22 cellular contexts compared by ENCODE assay signal in genomic region chr1:223095870-223096269, GRCh38. TPM values are rescaled to one million over a fixed set of nuclear protein-coding genes. Genes with fewer than 3 reads are reported as not detected.
DNase-seq lines count a peak whose midpoint lies in the region; ATAC-seq, FAIRE-seq and TF ChIP-seq lines count a peak whose summit lies in the region.
"Had no signal": no experiment of that assay in that cellular context is flagged by ENCODE, and none has a peak within 500 bp of the region (broad histone marks: within the 10 kb centered on the region; RNA-seq: fewer than 3 reads in every experiment).

No MANE protein-coding gene starts in this region.

- DNase-seq in HepG2 (ENCODE audit: low spot score) (no peak), right lobe of liver (no peak), mesenteric fat pad (ENCODE audit: low spot score) (peak; percentile 24), progenitor cell of endocrine pancreas (ENCODE audit: low spot score, unreplicated experiment) (no peak)
- DNase-seq: AML-193; Caco-2; Calu3; CD4-positive, alpha-beta T cell; CD8-positive, alpha-beta T cell; DMS79 treated with DMSO at 0.1 percent for 48 hours; GF-D8 had no signal

- TF ChIP-seq RAD21 in HepG2 (CRISPR knock-in tag; IDR thresholded peaks at IDR 0.05), result no peak

- no peak overlapping the region for H3K4me2 ChIP-seq in HepG2 (ENCODE audit: low read depth, low read length)
- H3K4me2 ChIP-seq: A549; BLaER1 treated with 17β-estradiol and CSF1 and Interleukin-3, amounts not matched to agents 10 nM and 100 nM had no signal

- no peaks in the 10 kb centered on the region for H3K36me3 Mint-ChIP-seq in progenitor cell of endocrine pancreas (ENCODE audit: insufficient read depth)
- H3K36me3 Mint-ChIP-seq: CD8-positive, alpha-beta T cell had no signal

- H3K4me1 ChIP-seq in HepG2 (ENCODE audit: insufficient read depth, low read length) (peaks cover 7% of the 10 kb centered on the region; the same call in 1 of the 2 replicates), right lobe of liver (no peaks in the 10 kb centered on the region)
- H3K4me1 ChIP-seq: A549, Caco-2 had no signal

- no peaks in the 10 kb centered on the region for H3K79me2 ChIP-seq in HepG2 (ENCODE audit: insufficient read depth, low read length)

- 57% methylated on average over 4 of the region's 4 CpGs for WGBS in HepG2 (ENCODE audit: low lambda C conversion rate)
- WGBS in right lobe of liver (ENCODE audit: insufficient coverage, low coverage, low lambda C conversion rate, missing lambda C conversion rate), result 65% methylated on average over 2 of the region's 4 CpGs

- no peak overlapping the region for H3K27ac Mint-ChIP-seq in progenitor cell of endocrine pancreas
- H3K27ac Mint-ChIP-seq: B cell; CD4-positive, alpha-beta T cell; CD8-positive, alpha-beta T cell had no signal

- peaks cover 15% of the 10 kb centered on the region for H3K9me3 Mint-ChIP-seq in progenitor cell of endocrine pancreas (ENCODE audit: low read depth)

- no peaks in the 10 kb centered on the region for H4K20me1 ChIP-seq in HepG2 (ENCODE audit: insufficient read depth, low read length)
- H4K20me1 ChIP-seq: BLaER1 treated with 17β-estradiol and CSF1 and Interleukin-3, amounts not matched to agents 10 nM and 100 nM had no signal

- POLR2A ChIA-PET in HepG2 (lab: Yijun Ruan, JAX), result no interaction called here

- H3K27ac ChIP-seq in HepG2 (ENCODE audit: extremely low read length, insufficient read depth, low read length), result no peak overlapping the region
- H3K27ac ChIP-seq in right lobe of liver, result no peak overlapping the region
- H3K27ac ChIP-seq: 22Rv1; A549; BLaER1 treated with 17β-estradiol and CSF1 and Interleukin-3, amounts not matched to agents 10 nM and 100 nM; C4-2B had no signal

- no peaks in the 10 kb centered on the region for H3K27me3 Mint-ChIP-seq in progenitor cell of endocrine pancreas

- H3K27me3 ChIP-seq in HepG2 (ENCODE audit: control insufficient read depth in 1 of 2, insufficient read depth in 2 of 2, low read length in 2 of 2) (no peaks in the 10 kb centered on the region; a peak in 1 of 5 replicates), right lobe of liver (no peaks in the 10 kb centered on the region)
- H3K27me3 ChIP-seq: BLaER1 treated with 17β-estradiol and CSF1 and Interleukin-3, amounts not matched to agents 10 nM and 100 nM had no signal

- CTCF ChIA-PET in HepG2 (lab: Yijun Ruan, JAX; ENCODE audit: low intra/inter-chr PET ratio, low total read pairs), result no interaction called here

- H3K4me1 Mint-ChIP-seq in progenitor cell of endocrine pancreas (ENCODE audit: low read depth), result peaks cover 2% of the 10 kb centered on the region
- H3K4me1 Mint-ChIP-seq: B cell had no signal

- intact Hi-C loops in HepG2 (cut with micrococcal nuclease; ENCODE audit: unreplicated experiment), result no loop called here
- intact Hi-C loops in right lobe of liver (cut with DNase I), result no loop called here

- H3K4me3 Mint-ChIP-seq in progenitor cell of endocrine pancreas (ENCODE audit: low read depth), result no peak overlapping the region
- H3K4me3 Mint-ChIP-seq: B cell; CD4-positive, alpha-beta T cell; CD8-positive, alpha-beta T cell had no signal

- no peak overlapping the region for H3K9ac ChIP-seq in HepG2 (ENCODE audit: insufficient read depth, low read depth, low read length)
- H3K9ac ChIP-seq: BLaER1 treated with 17β-estradiol and CSF1 and Interleukin-3, amounts not matched to agents 10 nM and 100 nM had no signal

- ATAC-seq in HepG2 (no peak), right lobe of liver (no peak), HG02840 (IDR thresholded peaks at IDR 0.05; ENCODE audit: low FRiP score, unreplicated experiment) (no peak)
- ATAC-seq: A549; CD8-positive, alpha-beta T cell had no signal

- no peak for TF ChIP-seq EP300 in HepG2 (IDR thresholded peaks at IDR 0.05; ENCODE audit: low read depth in 2 of 2, low read length in 2 of 2)
- TF ChIP-seq EP300 in HepG2 (CRISPR knock-in tag; IDR thresholded peaks at IDR 0.05; ENCODE audit: borderline replicate concordance), result no peak

- no peak for TF ChIP-seq CTCF in HepG2 (CRISPR knock-in tag; IDR thresholded peaks at IDR 0.05)
- TF ChIP-seq CTCF in right lobe of liver (IDR thresholded peaks at IDR 0.05), result no peak
- no peak for TF ChIP-seq CTCF in progenitor cell of endocrine pancreas (IDR thresholded peaks at IDR 0.05; ENCODE audit: unreplicated experiment)

- no peak for TF ChIP-seq POLR2A in HepG2 (IDR thresholded peaks at IDR 0.05; ENCODE audit: insufficient read depth in 1 of 2, low read depth in 2 of 2, low read length in 2 of 2)
- no peak for TF ChIP-seq POLR2A in right lobe of liver (IDR thresholded peaks at IDR 0.05)

- FAIRE-seq in HepG2 (lab: Jason Lieb, UNC), result no peak
- FAIRE-seq: A549, D721Med, G401.6, GM12891, GM19239 had no signal

- no peaks in the 10 kb centered on the region for H3K9me3 ChIP-seq in HepG2 (ENCODE audit: low read length)
- no peaks in the 10 kb centered on the region for H3K9me3 ChIP-seq in right lobe of liver
- H3K9me3 ChIP-seq: Caco-2 had no signal

- H2AFZ ChIP-seq in HepG2 (ENCODE audit: low read length), result no peak overlapping the region

- H3K36me3 ChIP-seq in HepG2 (replicated peaks in 1 of 2; ENCODE audit: control insufficient read depth in 1 of 2, insufficient read depth in 2 of 2, low read length in 2 of 2) (no peaks in the 10 kb centered on the region), right lobe of liver (no peaks in the 10 kb centered on the region)
- H3K36me3 ChIP-seq: BLaER1 treated with 17β-estradiol and CSF1 and Interleukin-3, amounts not matched to agents 10 nM and 100 nM had no signal

- in situ Hi-C loops in HepG2 (cut with HindIII; ENCODE audit: extremely low pct_ligation_motif_present, low pct_unique_long_range_greater_than_20kb), result loop anchor here (25.0 kb wide), 1 partner anchor 634 kb away; no protein-coding TSS in a partner anchor

- H3K4me3 ChIP-seq in HepG2 (replicated peaks in 1 of 3; ENCODE audit: insufficient read depth in 1 of 3, low read depth in 2 of 3, low read length in 3 of 3), result no peak overlapping the region
- H3K4me3 ChIP-seq in right lobe of liver, result no peak overlapping the region
- H3K4me3 ChIP-seq: A549; BLaER1 treated with 17β-estradiol and CSF1 and Interleukin-3, amounts not matched to agents 10 nM and 100 nM had no signal

- no TSS peak for BruUV-seq in HepG2 (replicated peaks; lab: Mats Ljungman, UMichigan)

TF ChIP-seq in HepG2, 621 proteins besides CTCF, POLR2A, EP300 and RAD21:
- TF ChIP-seq CEBPB (IDR thresholded peaks at IDR 0.05; ENCODE audit: borderline replicate concordance, low read depth, low read length) (peak; percentile 59; the same call in 1 of the 2 replicates), ZNF709 (CRISPR knock-in tag; IDR thresholded peaks at IDR 0.05) (no peak)

RNA-seq across cellular contexts. Expression of gene TLR5, which starts 47.2 kb away (rescaled TPM):
- total RNA-seq in HepG2 (2016; rRNA removed; fragmentation: Illumina TruSeq; extraction: Trizol) (not detected in 2 replicates), right lobe of liver (1 to 10 TPM in 5 of 6 experiments, under 1 TPM in 1; 0.84 to 3.3 (median 2.5) TPM), mesenteric fat pad (10.5 TPM), progenitor cell of endocrine pancreas (3.2 and 3.9 TPM in 2 replicates)
- total RNA-seq in HepG2 (2016; cell fraction: cytosol; rRNA removed; fragmentation: Illumina TruSeq; extraction: Trizol; ENCODE audit: low read depth), result not detected in 2 replicates
- not detected in 2 replicates for total RNA-seq in HepG2 (2016; cell fraction: insoluble cytoplasmic fraction; rRNA removed; fragmentation: Illumina TruSeq; extraction: Trizol)
- total RNA-seq in HepG2 (2016; cell fraction: membrane; rRNA removed; fragmentation: Illumina TruSeq; extraction: Trizol), result not detected in 2 replicates
- not detected in 2 replicates for total RNA-seq in HepG2 (2016; cell fraction: nucleus; rRNA removed; fragmentation: Illumina TruSeq; extraction: Trizol)
- polyA plus RNA-seq in HepG2 (2011; rRNA removed), result not detected in 2 replicates
- polyA plus RNA-seq in HepG2 (2011; cell fraction: cytosol; rRNA removed), result not detected in 2 replicates
- polyA plus RNA-seq in HepG2 (2011; cell fraction: nucleus; rRNA removed), result not detected in 2 replicates
- not detected in 2 replicates for polyA plus RNA-seq in HepG2 (2012)
- polyA plus RNA-seq in HepG2 (2016; cell fraction: cytosol; fragmentation: Illumina TruSeq; extraction: Trizol; ENCODE audit: low read depth), result not detected in 2 replicates
- not detected in 2 replicates for polyA plus RNA-seq in HepG2 (2016; cell fraction: insoluble cytoplasmic fraction; fragmentation: Illumina TruSeq; extraction: Trizol; ENCODE audit: low read depth)
- polyA plus RNA-seq in HepG2 (2016; cell fraction: membrane; fragmentation: Illumina TruSeq; extraction: Trizol; ENCODE audit: low read depth), result not detected in 2 replicates
- not detected in 2 replicates for polyA plus RNA-seq in HepG2 (2016; cell fraction: nucleus; fragmentation: Illumina TruSeq; extraction: Trizol; ENCODE audit: insufficient read depth, low read depth)
- polyA minus RNA-seq in HepG2 (2011; rRNA and poly(A)+ RNA removed; ENCODE audit: low replicate concordance), result 0.05 TPM in 1 of 2 replicates, not detected in the other
- polyA minus RNA-seq in HepG2 (2011; cell fraction: cytosol; rRNA and poly(A)+ RNA removed), result not detected in 2 replicates
- polyA minus RNA-seq in HepG2 (2011; cell fraction: nucleus; rRNA and poly(A)+ RNA removed), result not detected in 2 replicates
- total RNA-seq: A172, B cell had no signal
